26 cellular contexts compared by ENCODE assay signal in the genomic region with DNA sequence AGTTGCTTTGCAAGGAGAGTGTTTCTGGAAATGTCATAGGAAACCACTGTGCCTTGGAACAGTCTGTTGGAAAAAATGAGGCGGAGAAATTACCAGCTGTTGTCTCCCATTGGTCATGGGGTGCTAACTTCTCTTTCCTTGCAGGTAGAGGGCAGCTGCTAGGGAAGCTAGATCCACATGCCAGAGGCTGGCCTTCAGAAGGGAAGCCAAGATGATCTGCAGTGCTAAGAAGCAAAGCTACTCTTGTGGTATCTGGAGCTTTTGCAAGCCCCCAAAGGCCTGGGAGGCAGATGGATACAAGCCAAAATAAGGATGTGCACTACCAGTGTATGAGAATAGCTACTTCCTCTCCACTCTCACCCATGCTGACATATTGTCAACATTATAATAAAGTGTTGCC. TPM values are rescaled to one million over a fixed set of nuclear protein-coding genes. Genes with fewer than 3 reads are reported as not detected.
"Had no signal": no experiment of that assay in that cellular context is flagged by ENCODE, and none has a peak within 500 bp of the region (broad histone marks: within the 10 kb centered on the region; RNA-seq: fewer than 3 reads in every experiment).

No MANE protein-coding gene starts in this region.

- H3K9me3 ChIP-seq: ascending aorta, heart right ventricle, left lung, pancreas, prostate gland, suprapubic skin, transverse colon had no signal

- H3K4me1 ChIP-seq: ascending aorta, heart right ventricle, left lung, pancreas, prostate gland, suprapubic skin, transverse colon had no signal

- ATAC-seq: esophagus mucosa; heart right ventricle; left lung; naive thymus-derived CD4-positive, alpha-beta T cell; pancreas had no signal

- H3K4me3 ChIP-seq: ascending aorta, heart right ventricle, left lung, lung, pancreas, prostate gland, suprapubic skin, transverse colon had no signal

- H3K27me3 ChIP-seq: ascending aorta, brain microvascular endothelial cell, heart right ventricle, left lung, pancreas, suprapubic skin, transverse colon had no signal

- H3K27ac ChIP-seq: ascending aorta, brain microvascular endothelial cell, heart right ventricle, left lung, pancreas, prostate gland, suprapubic skin, transverse colon had no signal

- H3K36me3 ChIP-seq: ascending aorta, brain microvascular endothelial cell, heart right ventricle, left lung, pancreas, prostate gland, suprapubic skin, transverse colon had no signal

- DNase-seq: activated CD4-positive, alpha-beta memory T cell treated with anti-CD3 and anti-CD28 coated beads, Interleukin-2, amount 10 ng/mL, durations not matched to agents 7 days and 5 days; activated CD4-positive, alpha-beta T cell treated with anti-CD3 and anti-CD28 coated beads, Interleukin-2, amount 10 ng/mL, durations not matched to agents 24 days and 14 days; activated CD4-positive, CD25-positive, alpha-beta regulatory T cell treated with anti-CD3 and anti-CD28 coated beads, Interleukin-2, amount 50 U/mL, for 72 hours; activated CD8-positive, alpha-beta memory T cell treated with anti-CD3 and anti-CD28 coated beads, Interleukin-2, amount 50 U/mL, for 48 hours; activated gamma-delta T cell; activated naive CD4-positive, alpha-beta T cell treated with anti-CD3 and anti-CD28 coated beads, Interleukin-2, amount 10 ng/mL, durations not matched to agents 7 days and 5 days; activated naive CD8-positive, alpha-beta T cell treated with anti-CD3 and anti-CD28 coated beads, Interleukin-2, amount 10 ng/mL, durations not matched to agents 7 days and 5 days; activated T-cell treated with anti-CD3 and anti-CD28 coated beads, Interleukin-2, amount 50 U/mL, for 24 hours; brain microvascular endothelial cell; caudate nucleus; cortex of kidney; foreskin melanocyte; heart right ventricle; left lung; naive thymus-derived CD4-positive, alpha-beta T cell; pancreas; retina; stimulated activated CD4-positive, alpha-beta T cell treated with anti-CD3 and anti-CD28 coated beads, Interleukin-15, amount 100 ng/mL, for 24 hours; stimulated activated naive CD4-positive, alpha-beta T cell; T-helper 2 cell; transverse colon had no signal

RNA-seq across cellular contexts. Expression of a gene that starts 34.9 kb away (rescaled TPM):
- total RNA-seq: activated CD4-positive, alpha-beta memory T cell treated with anti-CD3 and anti-CD28 coated beads, Interleukin-2, amount 10 ng/mL, durations not matched to agents 7 days and 5 days; activated CD4-positive, alpha-beta T cell treated with anti-CD3 and anti-CD28 coated beads, Interleukin-2, amount 10 ng/mL, durations not matched to agents 24 days and 14 days; activated naive CD8-positive, alpha-beta T cell treated with anti-CD3 and anti-CD28 coated beads, Interleukin-2, amount 10 ng/mL, durations not matched to agents 7 days and 5 days; ascending aorta; naive thymus-derived CD4-positive, alpha-beta T cell had no signal
